14 cellular contexts compared by ENCODE assay signal in the genomic region with DNA sequence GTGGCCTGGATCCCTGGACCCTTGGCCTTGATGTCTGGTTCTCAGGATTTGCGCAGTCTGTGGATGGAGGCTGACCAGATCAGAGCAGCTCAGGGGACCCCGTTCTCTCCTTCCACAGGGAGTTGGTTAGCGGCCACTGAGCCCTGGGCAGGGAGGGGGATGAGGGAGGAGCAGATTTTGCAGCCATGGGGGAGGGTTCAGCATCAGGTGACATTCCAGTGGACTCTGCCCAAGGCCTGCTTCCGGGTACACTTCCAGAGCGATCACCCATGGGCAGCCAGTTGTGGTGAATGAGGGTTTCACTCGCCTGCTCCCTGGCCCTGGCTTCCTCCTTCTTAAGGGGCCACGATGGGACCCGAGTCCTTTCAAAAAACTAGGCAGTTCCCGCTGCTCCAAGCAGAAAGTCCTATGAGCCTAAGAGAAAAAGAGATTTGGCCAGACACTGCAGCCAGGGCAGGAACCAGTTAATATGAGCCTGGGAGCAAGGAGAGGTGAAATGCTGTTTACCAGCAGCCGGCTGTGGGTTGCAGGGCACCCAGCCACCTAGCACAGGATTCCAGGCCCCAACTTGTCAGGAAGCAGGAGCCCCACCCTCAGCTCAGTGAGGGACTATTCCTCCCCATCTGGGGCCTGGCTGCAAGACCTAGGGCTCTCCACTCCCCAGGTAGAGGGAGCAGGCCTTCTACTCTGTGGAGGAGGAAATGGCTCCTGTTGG. TPM values are rescaled to one million over a fixed set of nuclear protein-coding genes. Genes with fewer than 3 reads are reported as not detected.
DNase-seq lines count a peak whose midpoint lies in the region; ATAC-seq, FAIRE-seq and TF ChIP-seq lines count a peak whose summit lies in the region.
"Had no signal": no experiment of that assay in that cellular context is flagged by ENCODE, and none has a peak within 500 bp of the region (broad histone marks: within the 10 kb centered on the region; RNA-seq: fewer than 3 reads in every experiment).

No MANE protein-coding gene starts in this region.

- no peaks in the 10 kb centered on the region for H3K36me3 Mint-ChIP-seq in type B pancreatic cell

- peaks cover 39% of the 10 kb centered on the region for H3K27me3 ChIP-seq in iPS-20b (ENCODE audit: insufficient read depth, low read length)
- H3K27me3 ChIP-seq in pancreas: no peaks in the 10 kb centered on the region
- peaks cover 92% of the 10 kb centered on the region for H3K27me3 ChIP-seq in MM.1S (replicated peaks; ENCODE audit: insufficient read depth, low read length)

- WGBS in pancreas, 2 donors: 21 to 36% methylated on average over 10 of the region's 10 CpGs

- H3K4me1 ChIP-seq in iPS-20b (ENCODE audit: insufficient read depth, low read length): peaks cover 18% of the 10 kb centered on the region; the same call in 1 of the 2 replicates
- H3K4me1 ChIP-seq in pancreas: peaks cover 21 to 24% (median 21%) of the 10 kb centered on the region in 3 donors
- H3K4me1 ChIP-seq in MM.1S (ENCODE audit: low read length): no peaks in the 10 kb centered on the region

- no peaks in the 10 kb centered on the region for H3K9me3 ChIP-seq in iPS-20b (ENCODE audit: insufficient read depth, low read depth, low read length)
- H3K9me3 ChIP-seq in pancreas: no peaks in the 10 kb centered on the region
- no peaks in the 10 kb centered on the region for H3K9me3 ChIP-seq in MM.1S (replicated peaks; ENCODE audit: insufficient read depth, low read length)

- H3F3A ChIP-seq in MM.1S (ENCODE audit: insufficient read depth, low read length): no peaks in the 10 kb centered on the region

- intact Hi-C loops in pancreas (cut with DNase I): no loop called here

- in situ Hi-C loops in Caki2 (cut with HindIII; ENCODE audit: low pct_unique_long_range_greater_than_20kb, low sequenced_read_pairs): no loop called here

- no peak for TF ChIP-seq CTCF in pancreas (IDR thresholded peaks at IDR 0.05)
- TF ChIP-seq CTCF in MM.1S (IDR thresholded peaks at IDR 0.05; ENCODE audit: low read length): no peak
- no peak for TF ChIP-seq CTCF in type B pancreatic cell (conservative IDR thresholded peaks at IDR 0.05)

- 0 out of 2 replicates have a peak overlapping the region, but pooled peaks have one; percentile 9 for H3K4me3 ChIP-seq in iPS-20b (ENCODE audit: low read length)
- no peak overlapping the region for H3K4me3 ChIP-seq in pancreas
- H3K4me3 ChIP-seq in MM.1S (ENCODE audit: low read length): no peak overlapping the region

- no peak overlapping the region for H2AFZ ChIP-seq in MM.1S (ENCODE audit: low read length)

- H3K36me3 ChIP-seq in iPS-20b (ENCODE audit: insufficient read depth, low read depth, low read length): no peaks in the 10 kb centered on the region
- no peaks in the 10 kb centered on the region for H3K36me3 ChIP-seq in pancreas
- no peaks in the 10 kb centered on the region for H3K36me3 ChIP-seq in MM.1S (replicated peaks; ENCODE audit: insufficient read depth, low read length)

- no peak overlapping the region for H3K4me3 Mint-ChIP-seq in type B pancreatic cell
- H3K4me3 Mint-ChIP-seq: naive B cell; T-helper 1 cell treated with Interleukin-12 subunit alpha and Interleukin-12 subunit beta and Interleukin-4 antibody, amounts not matched to agents 30 μg/mL and 1 μg/mL, for 36 hours had no signal

- ATAC-seq in pancreas (peak; percentile 15 to 44 (median 28)), GM18511 (IDR thresholded peaks at IDR 0.05; ENCODE audit: unreplicated experiment) (no peak)

- H3K27me3 Mint-ChIP-seq in type B pancreatic cell: peaks cover 19% of the 10 kb centered on the region

- no peak overlapping the region for H3K9ac ChIP-seq in iPS-20b (ENCODE audit: low read depth, low read length)
- no peak overlapping the region for H3K9ac ChIP-seq in MM.1S (ENCODE audit: low read length)

- DNase-seq in Caki2 (ENCODE audit: low read depth) (peak; percentile 85), SW480 (ENCODE audit: low spot score) (peak; percentile 83), pancreas (peak in 5 of 6 donors; percentile 73 to 83 (median 79)), COLO829 (ENCODE audit: low spot score) (no peak), MM.1S (no peak), type B pancreatic cell (ENCODE audit: extremely low spot score, unreplicated experiment) (no peak)
- DNase-seq: aorta; naive B cell; NCI-H510A; stimulated activated CD4-positive, alpha-beta T cell treated with anti-CD3 and anti-CD28 coated beads, Interleukin-4, amount 100 ng/mL, for 1 hour had no signal

- no peaks in the 10 kb centered on the region for H3K9me2 ChIP-seq in MM.1S (replicated peaks; ENCODE audit: insufficient read depth, low read length)

- H3K27ac ChIP-seq in iPS-20b (ENCODE audit: low read length) (no peak overlapping the region), pancreas (peak overlapping the region; percentile 59 to 87 (median 72)), MM.1S (ENCODE audit: low read length) (no peak overlapping the region)

- no peaks in the 10 kb centered on the region for H3K79me2 ChIP-seq in MM.1S (ENCODE audit: low read length)

- H3K4me2 ChIP-seq in MM.1S (ENCODE audit: low read depth, low read length): no peak overlapping the region

- no peak for FAIRE-seq in pancreas (lab: Jason Lieb, UNC)
- FAIRE-seq: GM19239 had no signal

- peaks cover 19% of the 10 kb centered on the region for H3K4me1 Mint-ChIP-seq in type B pancreatic cell (ENCODE audit: unreplicated experiment)

- no peaks in the 10 kb centered on the region for H3K9me3 Mint-ChIP-seq in type B pancreatic cell
- H3K9me3 Mint-ChIP-seq: T-helper 1 cell treated with Interleukin-12 subunit alpha and Interleukin-12 subunit beta and Interleukin-4 antibody, amounts not matched to agents 30 μg/mL and 1 μg/mL, for 36 hours had no signal

- H3K27ac Mint-ChIP-seq in type B pancreatic cell: no peak overlapping the region
- H3K27ac Mint-ChIP-seq: T-helper 1 cell treated with Interleukin-12 subunit alpha and Interleukin-12 subunit beta and Interleukin-4 antibody, amounts not matched to agents 30 μg/mL and 1 μg/mL, for 36 hours had no signal

- H4K20me1 ChIP-seq in MM.1S (ENCODE audit: insufficient read depth, low read length): no peaks in the 10 kb centered on the region

RNA-seq across cellular contexts. Expression of a gene that starts 4.7 kb away (rescaled TPM):
- total RNA-seq in Caki2 (2014; rRNA removed; shearing (Covaris generic); ENCODE audit: low replicate concordance): 328 and 424 TPM in 2 replicates
- total RNA-seq in pancreas (100 to 1,000 TPM in 1 of 6 donors, 10 to 100 TPM in 5; 38.2 to 106 (median 49.9) TPM), type B pancreatic cell (ENCODE audit: low replicate concordance) (52.0 and 64.3 TPM in 2 replicates)
- polyA plus RNA-seq in pancreas: 10 to 100 TPM; 40.4 to 68.0 TPM

RNA-seq across cellular contexts. Expression of a gene that starts 39.2 kb away (rescaled TPM):
- total RNA-seq in Caki2 (2014; rRNA removed; shearing (Covaris generic); ENCODE audit: low replicate concordance): not detected in 2 replicates
- total RNA-seq in pancreas (1 to 10 TPM in 3 of 6 donors, under 1 TPM in 3; 0.37 to 5.1 (median 0.92) TPM), type B pancreatic cell (ENCODE audit: low replicate concordance) (0.43 TPM in 1 of 2 replicates, not detected in the other)
- 1 to 10 TPM; 1.3 to 2.0 TPM for polyA plus RNA-seq in pancreas

RNA-seq across cellular contexts. Expression of a gene that starts 59.9 kb away (rescaled TPM):
- total RNA-seq in Caki2 (2014; rRNA removed; shearing (Covaris generic); ENCODE audit: low replicate concordance): not detected in 2 replicates
- under 1 TPM; 0.22 to 0.86 (median 0.43) TPM for total RNA-seq in pancreas
- 1 to 10 TPM in 1 of 2 donors, under 1 TPM in 1; 0.61 to 2.8 TPM for polyA plus RNA-seq in pancreas
- 4.1 and 8.8 TPM in 2 replicates for total RNA-seq in type B pancreatic cell (ENCODE audit: low replicate concordance)
- polyA plus RNA-seq: aorta had no signal

Comparison
In these comparisons a context has a peak if more than half of its experiments do, and no peak if none do; other contexts are left out.
1. DNase-seq: peak in Caki2 (single experiment), SW480 (single experiment) and pancreas (5 of 6); none in COLO829 (single experiment), MM.1S (single experiment) and type B pancreatic cell (single experiment).
2. H3K27ac ChIP-seq: peak in pancreas (4 of 4); none in iPS-20b (single experiment) and MM.1S (single experiment).